1 cellular context compared by ENCODE assay signal in the genomic region with DNA sequence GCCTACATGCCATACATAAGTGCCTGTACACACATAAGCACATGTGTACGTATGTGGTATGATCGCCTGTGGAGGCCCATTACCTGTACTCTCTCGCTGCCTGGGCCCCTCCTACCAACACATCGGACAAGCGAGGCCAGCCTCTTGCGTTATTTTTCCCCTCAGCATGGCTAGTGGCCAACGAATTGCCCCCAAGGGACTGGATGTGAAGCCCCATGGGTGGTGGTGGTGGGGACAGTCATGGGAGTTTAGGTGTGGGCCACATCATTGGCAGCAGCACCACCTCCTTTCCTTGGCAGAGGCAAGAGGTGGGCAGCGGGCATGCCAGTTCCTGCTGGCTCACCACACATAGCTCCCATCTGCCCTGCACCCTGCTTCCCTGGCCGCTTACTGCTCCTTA.
TF ChIP-seq lines count a peak whose summit lies in the region.

No MANE protein-coding gene starts in this region.

TF ChIP-seq in H1, 55 proteins besides CTCF, POLR2A, EP300 and RAD21:
- TF ChIP-seq MAX (IDR thresholded peaks at IDR 0.05) (no peak), CEBPB (IDR thresholded peaks at IDR 0.05; ENCODE audit: low read depth, low read length) (no peak), TAF1 (IDR thresholded peaks at IDR 0.05; ENCODE audit: low read depth, low read length) (no peak), RXRA (IDR thresholded peaks at IDR 0.05; ENCODE audit: insufficient read depth, low read depth, low read length) (no peak), RNF2 (IDR thresholded peaks at IDR 0.05; ENCODE audit: borderline replicate concordance, low read depth, low read length, missing control alignments, poor library complexity, severe bottlenecking) (no peak), E2F6 (IDR thresholded peaks at IDR 0.05) (no peak), SP4 (IDR thresholded peaks at IDR 0.05; ENCODE audit: low read length) (no peak), ATF3 (IDR thresholded peaks at IDR 0.05; ENCODE audit: insufficient read depth, low read depth, low read length) (no peak), ZNF274 (IDR thresholded peaks at IDR 0.05; ENCODE audit: borderline replicate concordance, extremely low read depth, low read length) (no peak)
